ENCODE assay signal across 2 cellular contexts in genomic region chr2:99140056-99140859, GRCh38.
TF ChIP-seq lines count a peak whose summit lies in the region.

No MANE protein-coding gene starts in this region.

TF ChIP-seq in H1, 55 proteins besides CTCF, POLR2A, EP300 and RAD21:
- TF ChIP-seq KDM5A (IDR thresholded peaks at IDR 0.05; ENCODE audit: low read length) (no peak), KDM4A (IDR thresholded peaks at IDR 0.05; ENCODE audit: low read depth, low read length, severe bottlenecking) (no peak), EGR1 (IDR thresholded peaks at IDR 0.05; ENCODE audit: borderline replicate concordance, low read depth, low read length) (no peak), SP1 (IDR thresholded peaks at IDR 0.05; ENCODE audit: low read depth, low read length) (no peak), TAF7 (optimal IDR thresholded peaks at IDR 0.05; ENCODE audit: borderline replicate concordance, low read depth, low read length) (no peak)
TF ChIP-seq in H1: peak in this region for 0.

TF ChIP-seq in neural cell, 6 proteins besides CTCF, POLR2A, EP300 and RAD21:
- TF ChIP-seq MXI1 (conservative IDR thresholded peaks at IDR 0.05; ENCODE audit: poor library complexity, severe bottlenecking) (no peak), EZH2 (IDR thresholded peaks at IDR 0.05; ENCODE audit: borderline replicate concordance, insufficient read depth, low read length, poor library complexity, severe bottlenecking) (no peak), REST (IDR thresholded peaks at IDR 0.05; ENCODE audit: borderline replicate concordance) (no peak), POLR2AphosphoS5 (IDR thresholded peaks at IDR 0.05) (no peak), SMC3 (conservative IDR thresholded peaks at IDR 0.05; ENCODE audit: poor library complexity) (no peak), TAF1 (IDR thresholded peaks at IDR 0.05; ENCODE audit: low read depth) (no peak)
